8 cellular contexts compared by ENCODE assay signal in genomic region chr12:14618990-14619389, GRCh38. TPM values are rescaled to one million over a fixed set of nuclear protein-coding genes. Genes with fewer than 3 reads are reported as not detected.
DNase-seq lines count a peak whose midpoint lies in the region; ATAC-seq, FAIRE-seq and TF ChIP-seq lines count a peak whose summit lies in the region.

No MANE protein-coding gene starts in this region.

- peaks cover 0 to 21% (median 6%) of the 10 kb centered on the region in 4 donors for H3K4me1 ChIP-seq in stomach

- TF ChIP-seq POLR2A in GM12892 (IDR thresholded peaks at IDR 0.05; ENCODE audit: low read depth, low read length) (no peak), stomach (IDR thresholded peaks at IDR 0.05) (no peak)

- TF ChIP-seq EP300 in stomach (IDR thresholded peaks at IDR 0.05) = no peak

- no peak for ATAC-seq in HG02759 (IDR thresholded peaks at IDR 0.05; ENCODE audit: unreplicated experiment)

- WGBS in stomach, 5 donors = 40 to 64% (median 61%) methylated on average over 4 of the region's 4 CpGs

- POLR2A ChIA-PET in AG04450 (lab: Yijun Ruan, JAX) = no interaction called here

- TF ChIP-seq CTCF in AG04450 (IDR thresholded peaks at IDR 0.05; ENCODE audit: low read depth, low read length) (peak; percentile 41), stomach (IDR thresholded peaks at IDR 0.05) (peak in 3 of 7 experiments; percentile 15 to 25 (median 17))

- peak; percentile 24 for FAIRE-seq in GM12892 (lab: Jason Lieb, UNC)

- CTCF ChIA-PET in AG04450 (lab: Charles Lee) = interaction anchor here (0.6 to 5.4 kb wide), 4 partner anchors 10 to 435 kb away, joined by 4 to 69 read pairs (median 18); no protein-coding TSS in a partner anchor

- DNase-seq in AG04450 (ENCODE audit: low read depth, low spot score) (no peak), GM12892 (ENCODE audit: insufficient read length) (no peak), SW480 (ENCODE audit: low spot score) (peak; percentile 25), inferior parietal cortex (ENCODE audit: extremely low spot score) (peak; percentile 36), stomach (no peak)
- DNase-seq in stimulated activated CD4-positive, alpha-beta T cell treated with anti-CD3 and anti-CD28 coated beads, Interleukin-4, amount 100 ng/mL, for 4 hours = no peak
- DNase-seq in NK-92 treated with Interleukin-12 subunit alpha and Interleukin-12 subunit beta, amount 100 ng/mL, for 24 hours (lab: John Stamatoyannopoulos, UW) = no peak

- no peak overlapping the region for H3K4me3 ChIP-seq in AG04450 (ENCODE audit: low read depth, low read length)
- H3K4me3 ChIP-seq in stomach = no peak overlapping the region

- no peak overlapping the region for H3K27ac ChIP-seq in AG04450 (ENCODE audit: low read depth, low read length)
- peak overlapping the region in 1 of 5 donors; percentile 72 for H3K27ac ChIP-seq in stomach

- no peaks in the 10 kb centered on the region for H3K36me3 ChIP-seq in stomach

- intact Hi-C loops in stomach (cut with DNase I; ENCODE audit: low total_unique reads) = no loop called here

- H3K9me3 ChIP-seq in AG04450 (ENCODE audit: control insufficient read depth, insufficient read depth, low read length) (no peaks in the 10 kb centered on the region), stomach (no peaks in the 10 kb centered on the region)

- no peaks in the 10 kb centered on the region for H3K27me3 ChIP-seq in AG04450 (ENCODE audit: control insufficient read depth, insufficient read depth, low read length)
- H3K27me3 ChIP-seq in stomach = no peaks in the 10 kb centered on the region

RNA-seq across cellular contexts. Expression of gene PLBD1, which starts 51.3 kb away (rescaled TPM):
- polyA plus RNA-seq in AG04450 (2011; rRNA removed) (0.31 and 0.37 TPM in 2 replicates), stomach (1 to 10 TPM; 4.7 to 9.5 (median 7.2) TPM)
- polyA minus RNA-seq in AG04450 (2011; rRNA and poly(A)+ RNA removed) = 0.35 and 0.83 TPM in 2 replicates
- 0.28 TPM for polyA plus RNA-seq in GM12892 (2012; ENCODE audit: missing spikeins)
- 10 to 100 TPM in 2 of 5 donors, under 1 TPM in 1, not detected in 2; 0.87 to 38.2 (median 23.5) TPM for total RNA-seq in stomach

Comparison
In these comparisons a context has a peak if more than half of its experiments do, and no peak if none do; other contexts are left out.
1. DNase-seq: peak in SW480 (single experiment) and inferior parietal cortex (single experiment); none in AG04450 (single experiment), GM12892 (single experiment), stimulated activated CD4-positive, alpha-beta T cell treated with anti-CD3 and anti-CD28 coated beads, Interleukin-4, amount 100 ng/mL, for 4 hours (0 of 2), NK-92 treated with Interleukin-12 subunit alpha and Interleukin-12 subunit beta, amount 100 ng/mL, for 24 hours (single experiment) and stomach (single experiment).